In the genomic region with DNA sequence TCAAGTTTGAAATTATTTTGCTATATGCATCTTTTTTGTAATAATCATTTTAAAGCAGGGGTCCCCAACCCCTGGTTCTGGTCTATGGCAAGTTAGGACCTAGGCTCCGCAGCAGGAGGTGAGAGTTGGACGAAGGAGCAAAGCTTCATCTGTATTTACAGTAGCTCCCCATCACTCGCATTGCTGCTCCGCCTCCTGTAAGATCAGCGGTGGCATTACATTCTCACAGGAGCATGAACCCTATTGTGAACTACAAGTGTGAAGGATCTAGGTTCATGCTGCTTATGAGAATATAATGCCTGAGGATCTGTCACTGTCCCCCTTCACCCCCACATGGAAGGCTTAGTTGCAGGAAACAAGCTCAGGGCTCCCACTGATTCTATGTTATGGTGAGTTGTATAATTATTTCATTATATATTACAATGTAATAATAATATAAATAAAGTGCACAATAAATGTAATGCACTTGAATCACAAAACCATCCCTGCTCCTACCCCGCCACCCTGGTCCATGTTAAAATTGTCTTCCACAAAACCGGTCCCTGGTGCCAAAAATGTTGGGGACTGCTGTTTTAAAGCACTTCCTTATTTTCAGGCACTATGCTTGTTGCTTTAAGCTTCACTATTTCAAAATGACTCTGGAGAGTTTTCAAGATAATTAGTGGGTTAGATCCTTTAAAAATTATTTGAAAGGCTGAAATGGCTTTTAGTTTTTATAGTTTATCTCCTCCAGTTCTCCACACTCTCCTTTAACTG, we compare ENCODE assay signal across 20 cellular contexts.
A peak's percentile ranks its signal among the peaks of the same experiment; 100 is the strongest.
DNase-seq lines count a peak whose midpoint lies in the region; ATAC-seq and TF ChIP-seq lines count a peak whose summit lies in the region.
"Had no signal": no experiment of that assay in that cellular context is flagged by ENCODE, and none has a peak within 500 bp of the region (broad histone marks: within the 10 kb centered on the region; RNA-seq: fewer than 3 reads in every experiment).

No MANE protein-coding gene starts in this region.

- H3K36me3 Mint-ChIP-seq in mesothelial cell of epicardium (peaks cover 14% of the 10 kb centered on the region), natural killer cell (no peaks in the 10 kb centered on the region)

- H3K9me3 Mint-ChIP-seq in mesothelial cell of epicardium, result peaks cover 24% of the 10 kb centered on the region
- peaks cover 2 to 4% of the 10 kb centered on the region in 2 donors for H3K9me3 Mint-ChIP-seq in natural killer cell

- no peak for ATAC-seq in natural killer cell
- ATAC-seq: HepG2, Right ventricle myocardium inferior, SK-N-SH treated with all-trans-retinoic acid at 6 μM for 48 hours had no signal

- in situ Hi-C loops in KBM-7 (cut with MboI; ENCODE audit: low pct_unique_long_range_greater_than_20kb, low sequenced_read_pairs), result no loop called here

- H3K27me3 Mint-ChIP-seq in mesothelial cell of epicardium (ENCODE audit: low read depth), result no peaks in the 10 kb centered on the region
- H3K27me3 Mint-ChIP-seq in natural killer cell (ENCODE audit: low read depth in 2 of 2), result no peaks in the 10 kb centered on the region

- intact Hi-C loops in natural killer cell (cut with micrococcal nuclease), result no loop called here

- peak overlapping the region; percentile 62 for H3K27ac Mint-ChIP-seq in mesothelial cell of epicardium
- H3K27ac Mint-ChIP-seq in natural killer cell, result no peak overlapping the region

- peaks cover 47% of the 10 kb centered on the region for H3K4me1 Mint-ChIP-seq in mesothelial cell of epicardium
- H3K4me1 Mint-ChIP-seq in natural killer cell, result no peaks in the 10 kb centered on the region

- H3K4me3 Mint-ChIP-seq in mesothelial cell of epicardium (no peak overlapping the region), natural killer cell (no peak overlapping the region)

- TF ChIP-seq CTCF in mesothelial cell of epicardium (IDR thresholded peaks at IDR 0.05; ENCODE audit: unreplicated experiment) (no peak), natural killer cell (IDR thresholded peaks at IDR 0.05) (no peak)

- peak; percentile 3 to 65 for DNase-seq in NOMO-1 (lab: John Stamatoyannopoulos, UW; ENCODE audit: unreplicated experiment in 2 of 2)
- DNase-seq in NOMO-1 treated with dmso at 0.1 percent for 144 hours (lab: John Stamatoyannopoulos, UW; ENCODE audit: unreplicated experiment), result no peak
- peak; percentile 24 for DNase-seq in KBM-7
- peak; percentile 13 for DNase-seq in SKM-1 (lab: John Stamatoyannopoulos, UW; ENCODE audit: unreplicated experiment)
- DNase-seq in mesothelial cell of epicardium (ENCODE audit: low spot score in 2 of 2, unreplicated experiment in 2 of 2), result no peak
- DNase-seq in middle frontal gyrus (ENCODE audit: extremely low spot score, low spot score), result no peak
- DNase-seq in natural killer cell, result no peak
- no peak for DNase-seq in stimulated activated CD4-positive, alpha-beta T cell treated with anti-CD3 and anti-CD28 coated beads, Interleukin-12 subunit alpha, Interleukin-12 subunit beta, amount 100 ng/mL, for 4 hours
- DNase-seq: 8988T, C1 segment of cervical spinal cord, Caco-2, DMS53, H7, Karpas-422, NCI-H1436 treated with DMSO at 0.1 percent for 48 hours, NCI-H2081, NCI-H524 had no signal

Comparison
In these comparisons a context has a peak if more than half of its experiments do, and no peak if none do; other contexts are left out.
1. DNase-seq: peak in NOMO-1 (2 of 2), KBM-7 (single experiment) and SKM-1 (single experiment); none in NOMO-1 treated with dmso at 0.1 percent for 144 hours (single experiment), mesothelial cell of epicardium (0 of 2), middle frontal gyrus (single experiment), natural killer cell (single experiment) and stimulated activated CD4-positive, alpha-beta T cell treated with anti-CD3 and anti-CD28 coated beads, Interleukin-12 subunit alpha, Interleukin-12 subunit beta, amount 100 ng/mL, for 4 hours (single experiment).